15 cellular contexts compared by ENCODE assay signal in genomic region chr22:24406322-24407277, GRCh38. TPM values are rescaled to one million over a fixed set of nuclear protein-coding genes. Genes with fewer than 3 reads are reported as not detected.
DNase-seq lines count a peak whose midpoint lies in the region; ATAC-seq and TF ChIP-seq lines count a peak whose summit lies in the region.
"Had no signal": no experiment of that assay in that cellular context is flagged by ENCODE, and none has a peak within 500 bp of the region (broad histone marks: within the 10 kb centered on the region; RNA-seq: fewer than 3 reads in every experiment).

No MANE protein-coding gene starts in this region.

- no peaks in the 10 kb centered on the region for H3K9me3 ChIP-seq in heart right ventricle
- no peaks in the 10 kb centered on the region for H3K9me3 ChIP-seq in lower lobe of right lung
- no peaks in the 10 kb centered on the region for H3K9me3 ChIP-seq in upper lobe of left lung
- H3K9me3 ChIP-seq: psoas muscle had no signal

- H3K27me3 Mint-ChIP-seq in activated T-helper 2 cell treated with anti-CD3 and anti-CD28 coated beads, Interferon-gamma antibody, Interleukin-2, Interleukin-4, amounts not matched to agents 10 μg/mL and 5 μg/mL and 100 μg/mL, durations not matched to agents 14 hours and 24 hours and 36 hours (ENCODE audit: low read depth) = no peaks in the 10 kb centered on the region

- H3K4me3 ChIP-seq in heart right ventricle (no peak overlapping the region), lower lobe of right lung (no peak overlapping the region), upper lobe of left lung (no peak overlapping the region)
- H3K4me3 ChIP-seq: psoas muscle had no signal

- intact Hi-C loops in heart right ventricle (cut with DNase I) (loop anchor here in 1 of 10 donors (10.0 kb wide), 1 partner anchor 82 kb away; no protein-coding TSS in a partner anchor), cardiac septum (cut with DNase I) (loop anchor here (5.0 kb wide), 1 partner anchor 49 kb away; no protein-coding TSS in a partner anchor), lower lobe of right lung (cut with DNase I) (no loop called here)
- intact Hi-C loops in activated T-helper 2 cell treated with anti-CD3 and anti-CD28 coated beads, Interferon-gamma antibody, Interleukin-2, Interleukin-4, amounts not matched to agents 10 μg/mL and 5 μg/mL and 100 μg/mL, durations not matched to agents 14 hours and 24 hours and 36 hours (cut with micrococcal nuclease) = no loop called here

- DNase-seq in heart right ventricle = no peak
- DNase-seq in cardiac septum (ENCODE audit: low spot score) = no peak
- DNase-seq in activated T-helper 2 cell treated with anti-CD3 and anti-CD28 coated beads, Interferon-gamma antibody, Interleukin-2, Interleukin-4, amounts not matched to agents 10 μg/mL and 5 μg/mL and 100 μg/mL, durations not matched to agents 14 hours and 24 hours and 36 hours (ENCODE audit: low spot score) = no peak
- no peak for DNase-seq in lower lobe of right lung
- no peak for DNase-seq in upper lobe of left lung
- DNase-seq in NAMALWA (ENCODE audit: low spot score) = no peak
- no peak for DNase-seq in NCI-H226
- DNase-seq in GDM1 (lab: John Stamatoyannopoulos, UW) = no peak
- DNase-seq: activated CD4-positive, alpha-beta T cell treated with anti-CD3 and anti-CD28 coated beads for 48 hours; amniotic stem cell; C1 segment of cervical spinal cord; mammary epithelial cell; NCI-H187; stimulated activated naive CD4-positive, alpha-beta T cell treated with Interleukin-2 at 50 U/mL for 16 hours had no signal

- ATAC-seq in heart right ventricle = peak in 1 of 8 donors; percentile 2
- no peak for ATAC-seq in lower lobe of right lung
- ATAC-seq in upper lobe of left lung (ENCODE audit: low FRiP score in 2 of 2) = no peak
- ATAC-seq: psoas muscle had no signal

- H3K27me3 ChIP-seq in heart right ventricle (no peaks in the 10 kb centered on the region), lower lobe of right lung (ENCODE audit: low read depth) (no peaks in the 10 kb centered on the region), upper lobe of left lung (no peaks in the 10 kb centered on the region)

- H3K4me1 Mint-ChIP-seq in activated T-helper 2 cell treated with anti-CD3 and anti-CD28 coated beads, Interferon-gamma antibody, Interleukin-2, Interleukin-4, amounts not matched to agents 10 μg/mL and 5 μg/mL and 100 μg/mL, durations not matched to agents 14 hours and 24 hours and 36 hours (ENCODE audit: low read depth) = peaks cover 39% of the 10 kb centered on the region

- H3K4me1 ChIP-seq in heart right ventricle (peaks cover 19 to 77% (median 64%) of the 10 kb centered on the region in 9 donors), lower lobe of right lung (peaks cover 61% of the 10 kb centered on the region), upper lobe of left lung (peaks cover 36 to 60% (median 50%) of the 10 kb centered on the region in 4 donors)

- H3K27ac ChIP-seq in heart right ventricle (peak overlapping the region in 9 of 10 donors; percentile 2 to 71 (median 44)), lower lobe of right lung (peak overlapping the region; percentile 9), upper lobe of left lung (peak overlapping the region in 3 of 4 donors; percentile 15 to 58 (median 41))
- H3K27ac ChIP-seq: psoas muscle had no signal

- H3K27ac Mint-ChIP-seq in activated T-helper 2 cell treated with anti-CD3 and anti-CD28 coated beads, Interferon-gamma antibody, Interleukin-2, Interleukin-4, amounts not matched to agents 10 μg/mL and 5 μg/mL and 100 μg/mL, durations not matched to agents 14 hours and 24 hours and 36 hours = peak overlapping the region; percentile 40

- H3K9me3 Mint-ChIP-seq in activated T-helper 2 cell treated with anti-CD3 and anti-CD28 coated beads, Interferon-gamma antibody, Interleukin-2, Interleukin-4, amounts not matched to agents 10 μg/mL and 5 μg/mL and 100 μg/mL, durations not matched to agents 14 hours and 24 hours and 36 hours = no peaks in the 10 kb centered on the region

- WGBS in heart right ventricle, 2 donors = 63 to 68% methylated on average over 19 of the region's 19 CpGs
- WGBS in upper lobe of left lung, 2 donors = 77 to 82% methylated on average over 18 to 19 of the region's 19 CpGs

- TF ChIP-seq POLR2A in upper lobe of left lung (IDR thresholded peaks at IDR 0.05) = no peak

- TF ChIP-seq EP300 in upper lobe of left lung (IDR thresholded peaks at IDR 0.05) = no peak

- peaks cover 19% of the 10 kb centered on the region for H3K36me3 Mint-ChIP-seq in activated T-helper 2 cell treated with anti-CD3 and anti-CD28 coated beads, Interferon-gamma antibody, Interleukin-2, Interleukin-4, amounts not matched to agents 10 μg/mL and 5 μg/mL and 100 μg/mL, durations not matched to agents 14 hours and 24 hours and 36 hours (ENCODE audit: low read depth)

- no peak overlapping the region for H3K4me3 Mint-ChIP-seq in activated T-helper 2 cell treated with anti-CD3 and anti-CD28 coated beads, Interferon-gamma antibody, Interleukin-2, Interleukin-4, amounts not matched to agents 10 μg/mL and 5 μg/mL and 100 μg/mL, durations not matched to agents 14 hours and 24 hours and 36 hours (ENCODE audit: low read depth)

- TF ChIP-seq CTCF in heart right ventricle (IDR thresholded peaks at IDR 0.05) (no peak), lower lobe of right lung (IDR thresholded peaks at IDR 0.05) (no peak), upper lobe of left lung (IDR thresholded peaks at IDR 0.05) (no peak)

- H3K36me3 ChIP-seq in heart right ventricle = peaks cover 0 to 30% (median 0%) of the 10 kb centered on the region in 9 donors
- H3K36me3 ChIP-seq in lower lobe of right lung = peaks cover 20% of the 10 kb centered on the region
- peaks cover 0 to 17% (median 8%) of the 10 kb centered on the region in 4 donors for H3K36me3 ChIP-seq in upper lobe of left lung

RNA-seq across cellular contexts. Expression of gene ADORA2A, which starts 20.8 kb away (rescaled TPM):
- total RNA-seq in heart right ventricle = 1 to 10 TPM; 1.5 to 9.7 (median 3.8) TPM
- polyA plus RNA-seq in heart right ventricle = 1 to 10 TPM; 4.9 to 6.1 TPM
- total RNA-seq in cardiac septum = 5.3 TPM
- 20.2 and 23.8 TPM in 2 replicates for total RNA-seq in activated T-helper 2 cell treated with anti-CD3 and anti-CD28 coated beads, Interferon-gamma antibody, Interleukin-2, Interleukin-4, amounts not matched to agents 10 μg/mL and 5 μg/mL and 100 μg/mL, durations not matched to agents 14 hours and 24 hours and 36 hours
- total RNA-seq in lower lobe of right lung = 16.0 TPM
- 10 to 100 TPM in 2 of 6 donors, 1 to 10 TPM in 4; 7.3 to 20.9 (median 8.8) TPM for total RNA-seq in upper lobe of left lung
